ENCODE assay signal across 18 cellular contexts in genomic region chr19:16461630-16462051, GRCh38. TPM values are rescaled to one million over a fixed set of nuclear protein-coding genes. Genes with fewer than 3 reads are reported as not detected.
DNase-seq lines count a peak whose midpoint lies in the region; ATAC-seq, FAIRE-seq and TF ChIP-seq lines count a peak whose summit lies in the region.
"Had no signal": no experiment of that assay in that cellular context is flagged by ENCODE, and none has a peak within 500 bp of the region (broad histone marks: within the 10 kb centered on the region; RNA-seq: fewer than 3 reads in every experiment).

No MANE protein-coding gene starts in this region.

- no peak overlapping the region for H3K4ac ChIP-seq in H1 (replicated peaks; ENCODE audit: insufficient read length, low read depth, low read length)
- H3K4ac ChIP-seq in mesenchymal stem cell (ENCODE audit: low read depth in 1 of 2, low read length in 2 of 2): no peak overlapping the region

- H2AFZ ChIP-seq in H1 (ENCODE audit: low read length) (no peak overlapping the region), mesenchymal stem cell (ENCODE audit: low read depth, low read length) (no peak overlapping the region)

- peaks cover 2% of the 10 kb centered on the region; the same call in 1 of the 2 replicates for H3K23me2 ChIP-seq in H1 (ENCODE audit: low read depth, low read length)

- POLR2A ChIA-PET in activated CD8-positive, alpha-beta T cell treated with anti-CD3 and anti-CD28 coated beads, Interleukin-2, amount 10 ng/mL, durations not matched to agents 7 days and 5 days (lab: Charles Lee): no interaction called here
- POLR2A ChIA-PET in activated CD8-positive, alpha-beta T cell treated with anti-CD3 and anti-CD28 coated beads for 36 hours (lab: Charles Lee): interaction anchor here (0.8 kb wide), 1 partner anchor 9 kb away, joined by 3 read pairs; no protein-coding TSS in a partner anchor
- POLR2A ChIA-PET in H1 (lab: Charles Lee; ENCODE audit: partially characterized antibody): no interaction called here
- POLR2A ChIA-PET in GM10248 (lab: Yijun Ruan, JAX): interaction anchor here (0.7 kb wide), 1 partner anchor 67 kb away, joined by 3 read pairs; no protein-coding TSS in a partner anchor
- POLR2A ChIA-PET in CD4-positive, alpha-beta memory T cell (lab: Charles Lee; ENCODE audit: partially characterized antibody): no interaction called here

- H3K4me1 ChIP-seq in H1 (replicated peaks in 1 of 4; ENCODE audit: control insufficient read depth in 3 of 4, insufficient read depth in 4 of 4, low read length in 3 of 4): peaks cover 8 to 29% (median 17%) of the 10 kb centered on the region in 4 experiments
- H3K4me1 ChIP-seq in mesenchymal stem cell (ENCODE audit: control insufficient read depth, insufficient read depth, low read depth, low read length): peaks cover 66% of the 10 kb centered on the region
- H3K4me1 ChIP-seq in upper lobe of left lung: peaks cover 19 to 56% (median 28%) of the 10 kb centered on the region in 4 donors
- H3K4me1 ChIP-seq in CD4-positive, alpha-beta memory T cell (ENCODE audit: insufficient read depth, low read length): peaks cover 39% of the 10 kb centered on the region

- H4K20me1 ChIP-seq in H1 (replicated peaks in 1 of 2; ENCODE audit: control insufficient read depth in 1 of 2, insufficient read depth in 2 of 2, low read length in 2 of 2): peaks cover 23 to 38% of the 10 kb centered on the region in 2 experiments

- H3K27ac Mint-ChIP-seq in activated CD8-positive, alpha-beta T cell treated with anti-CD3 and anti-CD28 coated beads, Interleukin-2, amount 10 ng/mL, durations not matched to agents 7 days and 5 days: peak overlapping the region; percentile 23
- H3K27ac Mint-ChIP-seq in activated CD8-positive, alpha-beta T cell treated with anti-CD3 and anti-CD28 coated beads for 36 hours: no peak overlapping the region
- H3K27ac Mint-ChIP-seq in CD4-positive, alpha-beta memory T cell: no peak overlapping the region
- H3K27ac Mint-ChIP-seq: activated naive CD4-positive, alpha-beta T cell treated with anti-CD3 and anti-CD28 coated beads for 36 hours had no signal

- H2BK12ac ChIP-seq in H1 (ENCODE audit: low read depth, low read length): no peak overlapping the region
- H2BK12ac ChIP-seq in mesenchymal stem cell (ENCODE audit: low read length in 2 of 2): no peak overlapping the region

- CTCF ChIA-PET in activated CD8-positive, alpha-beta T cell treated with anti-CD3 and anti-CD28 coated beads, Interleukin-2, amount 10 ng/mL, durations not matched to agents 7 days and 5 days (lab: Charles Lee): no interaction called here
- CTCF ChIA-PET in activated CD8-positive, alpha-beta T cell treated with anti-CD3 and anti-CD28 coated beads for 36 hours (lab: Charles Lee): interaction anchor here (1.3 kb wide), 1 partner anchor 9 kb away, joined by 3 read pairs; no protein-coding TSS in a partner anchor
- CTCF ChIA-PET in H1 (lab: Charles Lee; ENCODE audit: partially characterized antibody): interaction anchor here (1.3 kb wide), 1 partner anchor 20 kb away, joined by 5 read pairs; no protein-coding TSS in a partner anchor
- CTCF ChIA-PET in GM10248 (lab: Yijun Ruan, JAX): interaction anchor here (1.3 to 1.4 kb wide), 2 partner anchors 9 to 19 kb away, joined by 4 to 5 read pairs; no protein-coding TSS in a partner anchor
- CTCF ChIA-PET in CD4-positive, alpha-beta memory T cell (lab: Charles Lee; ENCODE audit: partially characterized antibody): no interaction called here

- no peak for FAIRE-seq in H1 (lab: Jason Lieb, UNC)
- FAIRE-seq: endometrium, kidney had no signal

- peaks cover 41% of the 10 kb centered on the region for H3K79me1 ChIP-seq in H1 (ENCODE audit: low read depth, low read length)
- H3K79me1 ChIP-seq in mesenchymal stem cell (replicated peaks; ENCODE audit: low read length, poor library complexity, severe bottlenecking): no peaks in the 10 kb centered on the region

- H4K91ac ChIP-seq in H1 (replicated peaks; ENCODE audit: insufficient read length, low read length) (no peak overlapping the region), mesenchymal stem cell (ENCODE audit: low read length) (no peak overlapping the region)

- H3K14ac ChIP-seq in H1 (ENCODE audit: insufficient read length) (no peak overlapping the region), mesenchymal stem cell (ENCODE audit: low read length in 2 of 2) (no peak overlapping the region)

- H2BK5ac ChIP-seq in H1 (ENCODE audit: low read depth, low read length) (no peak overlapping the region), mesenchymal stem cell (ENCODE audit: low read depth, low read length, poor library complexity, severe bottlenecking) (no peak overlapping the region)

- H3K27me3 ChIP-seq in H1 (replicated peaks in 1 of 4; ENCODE audit: control insufficient read depth in 3 of 4, extremely low read depth in 1 of 4, insufficient read depth in 3 of 4, low read length in 3 of 4) (no peaks in the 10 kb centered on the region), mesenchymal stem cell (ENCODE audit: control insufficient read depth in 1 of 2, insufficient read depth in 1 of 2, low read length in 2 of 2) (no peaks in the 10 kb centered on the region), upper lobe of left lung (no peaks in the 10 kb centered on the region)
- no peaks in the 10 kb centered on the region for H3K27me3 ChIP-seq in CD4-positive, alpha-beta memory T cell (ENCODE audit: insufficient read depth, low read length)
- H3K27me3 ChIP-seq: body of pancreas had no signal

- no peak overlapping the region for H2BK120ac ChIP-seq in H1 (replicated peaks; ENCODE audit: low read depth, low read length)
- H2BK120ac ChIP-seq in mesenchymal stem cell (ENCODE audit: low read depth, low read length): peak overlapping the region; percentile 65

- H3K9me3 ChIP-seq in H1 (ENCODE audit: insufficient read depth in 2 of 2, low read depth in 1 of 2, low read length in 1 of 2): no peaks in the 10 kb centered on the region
- no peaks in the 10 kb centered on the region for H3K9me3 ChIP-seq in mesenchymal stem cell (ENCODE audit: control insufficient read depth, low read length)
- H3K9me3 ChIP-seq in upper lobe of left lung: no peaks in the 10 kb centered on the region
- H3K9me3 ChIP-seq in CD4-positive, alpha-beta memory T cell (ENCODE audit: control insufficient read depth in 1 of 2, low read length in 2 of 2): no peaks in the 10 kb centered on the region
- H3K9me3 ChIP-seq: body of pancreas, SK-N-SH had no signal

- H3K23ac ChIP-seq in H1 (ENCODE audit: insufficient read length): no peak overlapping the region
- H3K23ac ChIP-seq in mesenchymal stem cell (ENCODE audit: low read length in 2 of 2): no peak overlapping the region

- 93% methylated on average over 9 of the region's 9 CpGs; no CpG with 5 or more reads in 1 of the 2 experiments for WGBS in H1 (ENCODE audit: extremely low coverage in 1 of 2, insufficient coverage in 1 of 2, insufficient read length in 1 of 2, insufficient replicate concordance in 2 of 2, low coverage in 1 of 2, low lambda C conversion rate in 2 of 2, missing lambda C conversion rate in 1 of 2), 2 experiments
- WGBS in mesenchymal stem cell: 88% methylated on average over 9 of the region's 9 CpGs
- 70 to 93% methylated on average over 5 to 9 of the region's 9 CpGs for WGBS in upper lobe of left lung, 2 donors

- intact Hi-C loops in activated CD8-positive, alpha-beta T cell treated with anti-CD3 and anti-CD28 coated beads for 36 hours (cut with micrococcal nuclease): no loop called here
- intact Hi-C loops in CD4-positive, alpha-beta memory T cell (cut with micrococcal nuclease): no loop called here

- peaks cover 10 to 94% of the 10 kb centered on the region in 2 experiments for H3K79me2 ChIP-seq in H1 (ENCODE audit: control insufficient read depth in 1 of 2, insufficient read depth in 2 of 2, low read length in 2 of 2)

- no peak overlapping the region for H2BK20ac ChIP-seq in H1 (ENCODE audit: low read length)

- 0 out of 2 replicates have a peak overlapping the region, but pooled peaks have one; percentile 14 for H3K27ac ChIP-seq in H1 (ENCODE audit: low read depth, low read length)
- H3K27ac ChIP-seq in mesenchymal stem cell (ENCODE audit: low read length, poor library complexity, severe bottlenecking): no peak overlapping the region
- peak overlapping the region in 3 of 4 donors; percentile 21 to 61 (median 33) for H3K27ac ChIP-seq in upper lobe of left lung
- no peak overlapping the region for H3K27ac ChIP-seq in CD4-positive, alpha-beta memory T cell (ENCODE audit: low read depth, low read length)
- H3K27ac ChIP-seq: body of pancreas, WERI-Rb-1 had no signal

- TF ChIP-seq POLR2A in H1 (IDR thresholded peaks at IDR 0.05; ENCODE audit: control extremely low read depth in 1 of 2, low read depth in 2 of 2, low read length in 2 of 2): no peak
- TF ChIP-seq POLR2A in upper lobe of left lung (IDR thresholded peaks at IDR 0.05): no peak

- no peak overlapping the region for H2AK5ac ChIP-seq in H1 (ENCODE audit: low read depth, low read length)
- H2AK5ac ChIP-seq in mesenchymal stem cell (ENCODE audit: low read length, severe bottlenecking): peak overlapping the region; percentile 3

- H3K4me2 ChIP-seq in H1 (ENCODE audit: insufficient read depth in 1 of 2, low read depth in 2 of 2, low read length in 2 of 2): no peak overlapping the region
- no peak overlapping the region for H3K4me2 ChIP-seq in mesenchymal stem cell (ENCODE audit: low read length, poor library complexity, severe bottlenecking)
- H3K4me2 ChIP-seq: SK-N-SH had no signal

- no peaks in the 10 kb centered on the region for H3K36me3 ChIP-seq in H1 (ENCODE audit: control insufficient read depth in 2 of 4, insufficient read depth in 4 of 4, low read length in 3 of 4)
- peaks cover 0 to 18% of the 10 kb centered on the region in 2 experiments for H3K36me3 ChIP-seq in mesenchymal stem cell (ENCODE audit: control insufficient read depth in 1 of 2, insufficient read depth in 2 of 2, low read depth in 1 of 2, low read length in 2 of 2)
- H3K36me3 ChIP-seq in upper lobe of left lung: peaks cover 0 to 4% (median 0%) of the 10 kb centered on the region in 4 donors
- H3K36me3 ChIP-seq in CD4-positive, alpha-beta memory T cell (ENCODE audit: insufficient read depth, low read length): no peaks in the 10 kb centered on the region

- H3K56ac ChIP-seq in H1 (replicated peaks; ENCODE audit: insufficient read length, low read depth, low read length): no peak overlapping the region

- no peak for DNase-seq in activated CD8-positive, alpha-beta T cell treated with anti-CD3 and anti-CD28 coated beads, Interleukin-2, amount 10 ng/mL, durations not matched to agents 7 days and 5 days
- DNase-seq in activated CD8-positive, alpha-beta T cell treated with anti-CD3 and anti-CD28 coated beads for 36 hours: no peak
- DNase-seq in H1 (ENCODE audit: low read depth in 1 of 2, low spot score in 2 of 2): no peak
- no peak for DNase-seq in mesenchymal stem cell
- no peak for DNase-seq in upper lobe of left lung
- DNase-seq in GM10248 (ENCODE audit: extremely low spot score): no peak
- no peak for DNase-seq in GF-D8 (lab: John Stamatoyannopoulos, UW)
- DNase-seq in CD4-positive, alpha-beta memory T cell: no peak
- DNase-seq: activated naive CD4-positive, alpha-beta T cell treated with anti-CD3 and anti-CD28 coated beads for 36 hours; body of pancreas; GDM1; kidney; MM.1S; SK-N-SH; stimulated activated CD4-positive, alpha-beta T cell treated with anti-CD3 and anti-CD28 coated beads, Interleukin-2, amount 100 ng/mL, for 24 hours; WERI-Rb-1 had no signal

- TF ChIP-seq EP300 in H1 (IDR thresholded peaks at IDR 0.05; ENCODE audit: borderline replicate concordance in 1 of 2, low read depth in 2 of 2, low read length in 2 of 2) (no peak), upper lobe of left lung (IDR thresholded peaks at IDR 0.05) (no peak)

- H4K5ac ChIP-seq in H1 (ENCODE audit: insufficient read length, low read depth, low read length): no peak overlapping the region

- H2BK15ac ChIP-seq in H1 (ENCODE audit: low read length) (no peak overlapping the region), mesenchymal stem cell (ENCODE audit: low read depth, poor library complexity, severe bottlenecking) (no peak overlapping the region)

- H3K27me3 Mint-ChIP-seq in activated CD8-positive, alpha-beta T cell treated with anti-CD3 and anti-CD28 coated beads, Interleukin-2, amount 10 ng/mL, durations not matched to agents 7 days and 5 days (ENCODE audit: low read depth): no peaks in the 10 kb centered on the region
- H3K27me3 Mint-ChIP-seq in activated CD8-positive, alpha-beta T cell treated with anti-CD3 and anti-CD28 coated beads for 36 hours: no peaks in the 10 kb centered on the region
- H3K27me3 Mint-ChIP-seq in CD4-positive, alpha-beta memory T cell: no peaks in the 10 kb centered on the region

- H3K18ac ChIP-seq in H1 (ENCODE audit: extremely low read depth, low read length) (no peak overlapping the region), mesenchymal stem cell (ENCODE audit: low read depth in 1 of 2, low read length in 2 of 2) (peak overlapping the region in 1 of 2 experiments; percentile 18)

- no peak overlapping the region for H3K4me3 ChIP-seq in H1 (ENCODE audit: extremely low read depth in 1 of 4, insufficient read depth in 2 of 4, low read depth in 3 of 4, low read length in 4 of 4)
- no peak overlapping the region for H3K4me3 ChIP-seq in mesenchymal stem cell (ENCODE audit: insufficient read depth in 1 of 2, low read depth in 1 of 2, low read length in 2 of 2)
- H3K4me3 ChIP-seq in upper lobe of left lung: no peak overlapping the region
- no peak overlapping the region for H3K4me3 ChIP-seq in CD4-positive, alpha-beta memory T cell (ENCODE audit: low read length in 2 of 2)
- H3K4me3 ChIP-seq: body of pancreas had no signal

- H3K36me3 Mint-ChIP-seq in activated CD8-positive, alpha-beta T cell treated with anti-CD3 and anti-CD28 coated beads, Interleukin-2, amount 10 ng/mL, durations not matched to agents 7 days and 5 days (ENCODE audit: low read depth): peaks cover 6% of the 10 kb centered on the region
- H3K36me3 Mint-ChIP-seq in activated CD8-positive, alpha-beta T cell treated with anti-CD3 and anti-CD28 coated beads for 36 hours (ENCODE audit: low read depth): no peaks in the 10 kb centered on the region
- H3K36me3 Mint-ChIP-seq in CD4-positive, alpha-beta memory T cell: peaks cover 3 to 8% of the 10 kb centered on the region in 2 donors

- no peak for TF ChIP-seq CTCF in activated CD8-positive, alpha-beta T cell treated with anti-CD3 and anti-CD28 coated beads for 36 hours (IDR thresholded peaks at IDR 0.05)
- TF ChIP-seq CTCF in H1 (IDR thresholded peaks at IDR 0.05; ENCODE audit: control extremely low read depth in 1 of 3, insufficient read depth in 1 of 3, low read depth in 1 of 3, low read length in 3 of 3): no peak
- TF ChIP-seq CTCF in upper lobe of left lung (IDR thresholded peaks at IDR 0.05): no peak
- no peak for TF ChIP-seq CTCF in GM10248 (IDR thresholded peaks at IDR 0.05; ENCODE audit: control extremely low read depth, extremely low read depth, low read depth, missing control alignments)

- no peak overlapping the region for H3K9ac ChIP-seq in H1 (replicated peaks in 1 of 4; ENCODE audit: extremely low read depth in 1 of 4, low read depth in 3 of 4, low read length in 3 of 4)
- H3K9ac ChIP-seq in mesenchymal stem cell (ENCODE audit: low read length): no peak overlapping the region
- H3K9ac ChIP-seq: SK-N-SH had no signal

- no peaks in the 10 kb centered on the region for H3K9me3 Mint-ChIP-seq in activated CD8-positive, alpha-beta T cell treated with anti-CD3 and anti-CD28 coated beads, Interleukin-2, amount 10 ng/mL, durations not matched to agents 7 days and 5 days (ENCODE audit: insufficient read depth)
- H3K9me3 Mint-ChIP-seq in activated CD8-positive, alpha-beta T cell treated with anti-CD3 and anti-CD28 coated beads for 36 hours: no peaks in the 10 kb centered on the region
- H3K9me3 Mint-ChIP-seq in CD4-positive, alpha-beta memory T cell: no peaks in the 10 kb centered on the region
- H3K9me3 Mint-ChIP-seq: activated naive CD4-positive, alpha-beta T cell treated with anti-CD3 and anti-CD28 coated beads for 36 hours had no signal

- H4K8ac ChIP-seq in H1 (ENCODE audit: extremely low read depth, insufficient read depth, low read length): 0 out of 2 replicates have a peak overlapping the region, but pooled peaks have one; percentile 1
- no peak overlapping the region for H4K8ac ChIP-seq in mesenchymal stem cell (ENCODE audit: low read length)

- no peak overlapping the region for H3K4me3 Mint-ChIP-seq in activated CD8-positive, alpha-beta T cell treated with anti-CD3 and anti-CD28 coated beads, Interleukin-2, amount 10 ng/mL, durations not matched to agents 7 days and 5 days
- H3K4me3 Mint-ChIP-seq in activated CD8-positive, alpha-beta T cell treated with anti-CD3 and anti-CD28 coated beads for 36 hours: no peak overlapping the region
- no peak overlapping the region for H3K4me3 Mint-ChIP-seq in CD4-positive, alpha-beta memory T cell
- H3K4me3 Mint-ChIP-seq: activated naive CD4-positive, alpha-beta T cell treated with anti-CD3 and anti-CD28 coated beads for 36 hours had no signal

- no peak for TF ChIP-seq RAD21 in H1 (IDR thresholded peaks at IDR 0.05 in 1 of 2, conservative IDR thresholded peaks at IDR 0.05 in 1 of 2; ENCODE audit: low read depth in 2 of 2, low read length in 2 of 2)

- ATAC-seq in activated CD8-positive, alpha-beta T cell treated with anti-CD3 and anti-CD28 coated beads, Interleukin-2, amount 10 ng/mL, durations not matched to agents 7 days and 5 days: no peak
- ATAC-seq in activated CD8-positive, alpha-beta T cell treated with anti-CD3 and anti-CD28 coated beads for 36 hours: no peak
- no peak for ATAC-seq in upper lobe of left lung (ENCODE audit: low FRiP score in 2 of 2)
- ATAC-seq: body of pancreas had no signal

- H3K4me1 Mint-ChIP-seq in activated CD8-positive, alpha-beta T cell treated with anti-CD3 and anti-CD28 coated beads, Interleukin-2, amount 10 ng/mL, durations not matched to agents 7 days and 5 days (ENCODE audit: low read depth): peaks cover 41% of the 10 kb centered on the region
- H3K4me1 Mint-ChIP-seq in activated CD8-positive, alpha-beta T cell treated with anti-CD3 and anti-CD28 coated beads for 36 hours (ENCODE audit: low read depth): peaks cover 51% of the 10 kb centered on the region
- H3K4me1 Mint-ChIP-seq in CD4-positive, alpha-beta memory T cell: peaks cover 39 to 71% (median 53%) of the 10 kb centered on the region in 4 donors

RNA-seq across cellular contexts. Expression of gene EPS15L1, which starts 10.1 kb away (rescaled TPM):
- 10 to 100 TPM; 34.1 to 35.5 TPM for total RNA-seq in activated CD8-positive, alpha-beta T cell treated with anti-CD3 and anti-CD28 coated beads, Interleukin-2, amount 10 ng/mL, durations not matched to agents 7 days and 5 days
- 10 to 100 TPM; 27.4 to 28.3 TPM for total RNA-seq in activated CD8-positive, alpha-beta T cell treated with anti-CD3 and anti-CD28 coated beads for 36 hours
- 36.6 and 37.2 TPM in 2 replicates for total RNA-seq in H1 (2021; fragmentation: NEBNext Ultra II Directional; extraction: Animal tissue kit (Norgen Biotek cat#: 25700))
- polyA plus RNA-seq in H1 (2011; rRNA removed): 17.6 and 22.4 TPM in 2 replicates
- 15.2 TPM for polyA plus RNA-seq in H1 (2011; cell fraction: cytosol; rRNA removed)
- polyA plus RNA-seq in H1 (2011; cell fraction: nucleus; rRNA removed): 31.3 TPM
- polyA plus RNA-seq in H1 (2012, experiment 1 of 2): 29.7 to 35.7 TPM (median 31.8 TPM) in 4 replicates
- 13.3 TPM for polyA plus RNA-seq in H1 (2012, experiment 2 of 2)
- 18.0 TPM for polyA plus RNA-seq in H1 (2013, experiment 1 of 2)
- polyA plus RNA-seq in H1 (2013, experiment 2 of 2): 17.5 TPM
- 19.7 and 27.4 TPM in 2 replicates for polyA minus RNA-seq in H1 (2011; rRNA and poly(A)+ RNA removed)
- 28.3 TPM for polyA minus RNA-seq in H1 (2011; cell fraction: cytosol; rRNA and poly(A)+ RNA removed)
- polyA minus RNA-seq in H1 (2011; cell fraction: nucleus; rRNA and poly(A)+ RNA removed): 32.3 TPM
- polyA plus RNA-seq in mesenchymal stem cell (2013, experiment 1 of 2): 23.1 TPM
- 24.0 TPM for polyA plus RNA-seq in mesenchymal stem cell (2013, experiment 2 of 2)
- 10 to 100 TPM; 18.2 to 62.9 (median 33.2) TPM for total RNA-seq in upper lobe of left lung
- 10 to 100 TPM; 53.6 to 55.8 TPM for total RNA-seq in CD4-positive, alpha-beta memory T cell
- 10 to 100 TPM in 1 of 2 donors, 1 to 10 TPM in 1; 6.6 to 12.7 TPM for polyA plus RNA-seq in CD4-positive, alpha-beta memory T cell

RNA-seq across cellular contexts. Expression of gene CALR3, which starts 34.3 kb away (rescaled TPM):
- not detected for total RNA-seq in activated CD8-positive, alpha-beta T cell treated with anti-CD3 and anti-CD28 coated beads, Interleukin-2, amount 10 ng/mL, durations not matched to agents 7 days and 5 days
- total RNA-seq in activated CD8-positive, alpha-beta T cell treated with anti-CD3 and anti-CD28 coated beads for 36 hours: not detected
- 0.32 and 0.33 TPM in 2 replicates for total RNA-seq in H1 (2021; fragmentation: NEBNext Ultra II Directional; extraction: Animal tissue kit (Norgen Biotek cat#: 25700))
- 0.11 TPM in 1 of 2 replicates, not detected in the other for polyA plus RNA-seq in H1 (2011; rRNA removed)
- 0.30 TPM for polyA plus RNA-seq in H1 (2011; cell fraction: cytosol; rRNA removed)
- 0.17 TPM for polyA plus RNA-seq in H1 (2011; cell fraction: nucleus; rRNA removed)
- 0.19 to 0.40 TPM (median 0.35 TPM) in 4 replicates for polyA plus RNA-seq in H1 (2012, experiment 1 of 2)
- polyA plus RNA-seq in H1 (2012, experiment 2 of 2): 0.37 TPM
- 0.55 TPM for polyA plus RNA-seq in H1 (2013, experiment 1 of 2)
- 0.64 TPM for polyA plus RNA-seq in H1 (2013, experiment 2 of 2)
- 0.44 TPM in 1 of 2 replicates, not detected in the other for polyA minus RNA-seq in H1 (2011; rRNA and poly(A)+ RNA removed)
- not detected for polyA minus RNA-seq in H1 (2011; cell fraction: cytosol; rRNA and poly(A)+ RNA removed)
- not detected for polyA minus RNA-seq in H1 (2011; cell fraction: nucleus; rRNA and poly(A)+ RNA removed)
- polyA plus RNA-seq in mesenchymal stem cell (2013, experiment 1 of 2): 0.08 TPM
- 0.04 TPM for polyA plus RNA-seq in mesenchymal stem cell (2013, experiment 2 of 2)
- not detected for total RNA-seq in upper lobe of left lung
- total RNA-seq in CD4-positive, alpha-beta memory T cell: not detected
- polyA plus RNA-seq in CD4-positive, alpha-beta memory T cell: not detected
- total RNA-seq: activated naive CD4-positive, alpha-beta T cell treated with anti-CD3 and anti-CD28 coated beads for 36 hours; body of pancreas; kidney; pulmonary artery endothelial cell had no signal
- polyA plus RNA-seq: SK-N-SH had no signal

RNA-seq across cellular contexts. Expression of gene C19orf44, which starts 34.6 kb away (rescaled TPM):
- total RNA-seq in activated CD8-positive, alpha-beta T cell treated with anti-CD3 and anti-CD28 coated beads, Interleukin-2, amount 10 ng/mL, durations not matched to agents 7 days and 5 days: 1 to 10 TPM; 3.0 to 3.1 TPM
- 1 to 10 TPM; 1.9 to 2.3 TPM for total RNA-seq in activated CD8-positive, alpha-beta T cell treated with anti-CD3 and anti-CD28 coated beads for 36 hours
- 4.2 and 4.5 TPM in 2 replicates for total RNA-seq in H1 (2021; fragmentation: NEBNext Ultra II Directional; extraction: Animal tissue kit (Norgen Biotek cat#: 25700))
- polyA plus RNA-seq in H1 (2011; rRNA removed): 2.1 and 2.8 TPM in 2 replicates
- polyA plus RNA-seq in H1 (2011; cell fraction: cytosol; rRNA removed): 3.1 TPM
- polyA plus RNA-seq in H1 (2011; cell fraction: nucleus; rRNA removed): 4.2 TPM
- polyA plus RNA-seq in H1 (2012, experiment 1 of 2): 3.6 to 5.5 TPM (median 4.1 TPM) in 4 replicates
- polyA plus RNA-seq in H1 (2012, experiment 2 of 2): 1.7 TPM
- polyA plus RNA-seq in H1 (2013, experiment 1 of 2): 3.3 TPM
- polyA plus RNA-seq in H1 (2013, experiment 2 of 2): 2.9 TPM
- polyA minus RNA-seq in H1 (2011; rRNA and poly(A)+ RNA removed): 1.9 TPM in 2 replicates
- 2.9 TPM for polyA minus RNA-seq in H1 (2011; cell fraction: cytosol; rRNA and poly(A)+ RNA removed)
- 4.1 TPM for polyA minus RNA-seq in H1 (2011; cell fraction: nucleus; rRNA and poly(A)+ RNA removed)
- polyA plus RNA-seq in mesenchymal stem cell (2013, experiment 1 of 2): 3.3 TPM
- 3.0 TPM for polyA plus RNA-seq in mesenchymal stem cell (2013, experiment 2 of 2)
- total RNA-seq in upper lobe of left lung: 10 to 100 TPM in 1 of 6 donors, 1 to 10 TPM in 5; 4.3 to 26.2 (median 5.7) TPM
- 1 to 10 TPM; 4.6 to 6.7 TPM for total RNA-seq in CD4-positive, alpha-beta memory T cell
- polyA plus RNA-seq in CD4-positive, alpha-beta memory T cell: 1 to 10 TPM in 1 of 2 donors, under 1 TPM in 1; 0.38 to 1.7 TPM

Comparison
In these comparisons a context has a peak if more than half of its experiments do, and no peak if none do; other contexts are left out.
1. CTCF ChIA-PET loops: an anchor here in activated CD8-positive, alpha-beta T cell treated with anti-CD3 and anti-CD28 coated beads for 36 hours (1.3 kb wide), H1 (1.3 kb wide) and GM10248 (1.3 to 1.4 kb wide); none called in activated CD8-positive, alpha-beta T cell treated with anti-CD3 and anti-CD28 coated beads, Interleukin-2, amount 10 ng/mL, durations not matched to agents 7 days and 5 days and CD4-positive, alpha-beta memory T cell.
2. POLR2A ChIA-PET loops: an anchor here in activated CD8-positive, alpha-beta T cell treated with anti-CD3 and anti-CD28 coated beads for 36 hours (0.8 kb wide) and GM10248 (0.7 kb wide); none called in activated CD8-positive, alpha-beta T cell treated with anti-CD3 and anti-CD28 coated beads, Interleukin-2, amount 10 ng/mL, durations not matched to agents 7 days and 5 days, H1 and CD4-positive, alpha-beta memory T cell.
3. H3K27ac ChIP-seq: peak in H1 (single experiment) and upper lobe of left lung (3 of 4); none in mesenchymal stem cell (single experiment) and CD4-positive, alpha-beta memory T cell (single experiment).